In the genomic region with DNA sequence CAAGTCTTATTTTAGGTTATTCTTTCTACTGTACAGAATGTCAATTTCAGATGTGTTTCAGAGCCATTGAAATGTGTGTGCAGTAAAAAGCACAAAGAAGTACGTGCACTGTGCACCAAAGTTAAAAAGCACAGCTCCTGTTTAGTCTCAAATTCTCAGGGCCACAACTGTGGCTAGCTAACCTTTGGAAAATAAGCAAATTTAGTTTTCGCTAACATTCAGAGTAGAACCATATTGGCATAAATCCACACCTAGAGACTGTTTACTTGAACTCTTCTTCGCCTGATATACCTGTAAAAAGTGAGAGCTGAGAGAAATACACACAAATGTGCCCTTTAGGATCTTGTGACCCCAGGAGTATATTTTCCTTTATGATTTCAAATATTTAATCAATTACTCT, we compare ENCODE assay signal across 1 cellular context.
TF ChIP-seq lines count a peak whose summit lies in the region.

No MANE protein-coding gene starts in this region.

TF ChIP-seq in HepG2, 621 proteins besides CTCF, POLR2A, EP300 and RAD21 (continued from another document):
- TF ChIP-seq, protein P1, sequence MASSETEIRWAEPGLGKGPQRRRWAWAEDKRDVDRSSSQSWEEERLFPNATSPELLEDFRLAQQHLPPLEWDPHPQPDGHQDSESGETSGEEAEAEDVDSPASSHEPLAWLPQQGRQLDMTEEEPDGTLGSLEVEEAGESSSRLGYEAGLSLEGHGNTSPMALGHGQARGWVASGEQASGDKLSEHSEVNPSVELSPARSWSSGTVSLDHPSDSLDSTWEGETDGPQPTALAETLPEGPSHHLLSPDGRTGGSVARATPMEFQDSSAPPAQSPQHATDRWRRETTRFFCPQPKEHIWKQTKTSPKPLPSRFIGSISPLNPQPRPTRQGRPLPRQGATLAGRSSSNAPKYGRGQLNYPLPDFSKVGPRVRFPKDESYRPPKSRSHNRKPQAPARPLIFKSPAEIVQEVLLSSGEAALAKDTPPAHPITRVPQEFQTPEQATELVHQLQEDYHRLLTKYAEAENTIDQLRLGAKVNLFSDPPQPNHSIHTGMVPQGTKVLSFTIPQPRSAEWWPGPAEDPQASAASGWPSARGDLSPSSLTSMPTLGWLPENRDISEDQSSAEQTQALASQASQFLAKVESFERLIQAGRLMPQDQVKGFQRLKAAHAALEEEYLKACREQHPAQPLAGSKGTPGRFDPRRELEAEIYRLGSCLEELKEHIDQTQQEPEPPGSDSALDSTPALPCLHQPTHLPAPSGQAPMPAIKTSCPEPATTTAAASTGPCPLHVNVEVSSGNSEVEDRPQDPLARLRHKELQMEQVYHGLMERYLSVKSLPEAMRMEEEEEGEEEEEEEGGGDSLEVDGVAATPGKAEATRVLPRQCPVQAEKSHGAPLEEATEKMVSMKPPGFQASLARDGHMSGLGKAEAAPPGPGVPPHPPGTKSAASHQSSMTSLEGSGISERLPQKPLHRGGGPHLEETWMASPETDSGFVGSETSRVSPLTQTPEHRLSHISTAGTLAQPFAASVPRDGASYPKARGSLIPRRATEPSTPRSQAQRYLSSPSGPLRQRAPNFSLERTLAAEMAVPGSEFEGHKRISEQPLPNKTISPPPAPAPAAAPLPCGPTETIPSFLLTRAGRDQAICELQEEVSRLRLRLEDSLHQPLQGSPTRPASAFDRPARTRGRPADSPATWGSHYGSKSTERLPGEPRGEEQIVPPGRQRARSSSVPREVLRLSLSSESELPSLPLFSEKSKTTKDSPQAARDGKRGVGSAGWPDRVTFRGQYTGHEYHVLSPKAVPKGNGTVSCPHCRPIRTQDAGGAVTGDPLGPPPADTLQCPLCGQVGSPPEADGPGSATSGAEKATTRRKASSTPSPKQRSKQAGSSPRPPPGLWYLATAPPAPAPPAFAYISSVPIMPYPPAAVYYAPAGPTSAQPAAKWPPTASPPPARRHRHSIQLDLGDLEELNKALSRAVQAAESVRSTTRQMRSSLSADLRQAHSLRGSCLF (CRISPR knock-in tag; IDR thresholded peaks at IDR 0.05; ENCODE audit: borderline replicate concordance) = no peak
- TF ChIP-seq ZNF550 (CRISPR knock-in tag; IDR thresholded peaks at IDR 0.05; ENCODE audit: borderline replicate concordance) (no peak), MIER3 (CRISPR knock-in tag; IDR thresholded peaks at IDR 0.05; ENCODE audit: borderline replicate concordance) (no peak), HNRNPUL1 (IDR thresholded peaks at IDR 0.05; ENCODE audit: low read depth, low read length) (no peak)
